ENCODE assay signal across 1 cellular context in the genomic region with DNA sequence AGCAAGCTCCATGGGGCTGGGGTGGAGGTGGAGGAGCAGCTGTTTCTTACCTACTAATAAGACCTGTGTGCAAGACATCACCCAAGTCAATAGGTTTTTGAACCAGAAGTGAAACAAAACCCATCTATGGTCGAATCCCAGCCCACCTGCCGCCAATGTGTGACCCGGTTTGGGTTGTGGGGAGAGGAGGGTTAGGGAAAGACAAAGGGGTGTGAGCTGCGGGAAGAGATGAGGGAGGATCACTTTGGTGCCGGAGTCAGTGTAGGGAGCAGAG.
A peak's percentile ranks its signal among the peaks of the same experiment; 100 is the strongest.
TF ChIP-seq lines count a peak whose summit lies in the region.

No MANE protein-coding gene starts in this region.

TF ChIP-seq in H1, 55 proteins besides CTCF, POLR2A, EP300 and RAD21:
- TF ChIP-seq RFX5 (IDR thresholded peaks at IDR 0.05; ENCODE audit: borderline replicate concordance, low read depth, low read length) = no peak
- TF ChIP-seq SAP30 (IDR thresholded peaks at IDR 0.05; ENCODE audit: insufficient read depth, insufficient replicate concordance, low read length) = peak; percentile 45
- TF ChIP-seq FOSL1 (IDR thresholded peaks at IDR 0.05; ENCODE audit: insufficient read depth, low read depth, low read length) = no peak
- no peak for TF ChIP-seq CREB1 (IDR thresholded peaks at IDR 0.05)
- TF ChIP-seq, protein P1, sequence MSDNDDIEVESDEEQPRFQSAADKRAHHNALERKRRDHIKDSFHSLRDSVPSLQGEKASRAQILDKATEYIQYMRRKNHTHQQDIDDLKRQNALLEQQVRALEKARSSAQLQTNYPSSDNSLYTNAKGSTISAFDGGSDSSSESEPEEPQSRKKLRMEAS (IDR thresholded peaks at IDR 0.05) = no peak
- TF ChIP-seq, protein P2, sequence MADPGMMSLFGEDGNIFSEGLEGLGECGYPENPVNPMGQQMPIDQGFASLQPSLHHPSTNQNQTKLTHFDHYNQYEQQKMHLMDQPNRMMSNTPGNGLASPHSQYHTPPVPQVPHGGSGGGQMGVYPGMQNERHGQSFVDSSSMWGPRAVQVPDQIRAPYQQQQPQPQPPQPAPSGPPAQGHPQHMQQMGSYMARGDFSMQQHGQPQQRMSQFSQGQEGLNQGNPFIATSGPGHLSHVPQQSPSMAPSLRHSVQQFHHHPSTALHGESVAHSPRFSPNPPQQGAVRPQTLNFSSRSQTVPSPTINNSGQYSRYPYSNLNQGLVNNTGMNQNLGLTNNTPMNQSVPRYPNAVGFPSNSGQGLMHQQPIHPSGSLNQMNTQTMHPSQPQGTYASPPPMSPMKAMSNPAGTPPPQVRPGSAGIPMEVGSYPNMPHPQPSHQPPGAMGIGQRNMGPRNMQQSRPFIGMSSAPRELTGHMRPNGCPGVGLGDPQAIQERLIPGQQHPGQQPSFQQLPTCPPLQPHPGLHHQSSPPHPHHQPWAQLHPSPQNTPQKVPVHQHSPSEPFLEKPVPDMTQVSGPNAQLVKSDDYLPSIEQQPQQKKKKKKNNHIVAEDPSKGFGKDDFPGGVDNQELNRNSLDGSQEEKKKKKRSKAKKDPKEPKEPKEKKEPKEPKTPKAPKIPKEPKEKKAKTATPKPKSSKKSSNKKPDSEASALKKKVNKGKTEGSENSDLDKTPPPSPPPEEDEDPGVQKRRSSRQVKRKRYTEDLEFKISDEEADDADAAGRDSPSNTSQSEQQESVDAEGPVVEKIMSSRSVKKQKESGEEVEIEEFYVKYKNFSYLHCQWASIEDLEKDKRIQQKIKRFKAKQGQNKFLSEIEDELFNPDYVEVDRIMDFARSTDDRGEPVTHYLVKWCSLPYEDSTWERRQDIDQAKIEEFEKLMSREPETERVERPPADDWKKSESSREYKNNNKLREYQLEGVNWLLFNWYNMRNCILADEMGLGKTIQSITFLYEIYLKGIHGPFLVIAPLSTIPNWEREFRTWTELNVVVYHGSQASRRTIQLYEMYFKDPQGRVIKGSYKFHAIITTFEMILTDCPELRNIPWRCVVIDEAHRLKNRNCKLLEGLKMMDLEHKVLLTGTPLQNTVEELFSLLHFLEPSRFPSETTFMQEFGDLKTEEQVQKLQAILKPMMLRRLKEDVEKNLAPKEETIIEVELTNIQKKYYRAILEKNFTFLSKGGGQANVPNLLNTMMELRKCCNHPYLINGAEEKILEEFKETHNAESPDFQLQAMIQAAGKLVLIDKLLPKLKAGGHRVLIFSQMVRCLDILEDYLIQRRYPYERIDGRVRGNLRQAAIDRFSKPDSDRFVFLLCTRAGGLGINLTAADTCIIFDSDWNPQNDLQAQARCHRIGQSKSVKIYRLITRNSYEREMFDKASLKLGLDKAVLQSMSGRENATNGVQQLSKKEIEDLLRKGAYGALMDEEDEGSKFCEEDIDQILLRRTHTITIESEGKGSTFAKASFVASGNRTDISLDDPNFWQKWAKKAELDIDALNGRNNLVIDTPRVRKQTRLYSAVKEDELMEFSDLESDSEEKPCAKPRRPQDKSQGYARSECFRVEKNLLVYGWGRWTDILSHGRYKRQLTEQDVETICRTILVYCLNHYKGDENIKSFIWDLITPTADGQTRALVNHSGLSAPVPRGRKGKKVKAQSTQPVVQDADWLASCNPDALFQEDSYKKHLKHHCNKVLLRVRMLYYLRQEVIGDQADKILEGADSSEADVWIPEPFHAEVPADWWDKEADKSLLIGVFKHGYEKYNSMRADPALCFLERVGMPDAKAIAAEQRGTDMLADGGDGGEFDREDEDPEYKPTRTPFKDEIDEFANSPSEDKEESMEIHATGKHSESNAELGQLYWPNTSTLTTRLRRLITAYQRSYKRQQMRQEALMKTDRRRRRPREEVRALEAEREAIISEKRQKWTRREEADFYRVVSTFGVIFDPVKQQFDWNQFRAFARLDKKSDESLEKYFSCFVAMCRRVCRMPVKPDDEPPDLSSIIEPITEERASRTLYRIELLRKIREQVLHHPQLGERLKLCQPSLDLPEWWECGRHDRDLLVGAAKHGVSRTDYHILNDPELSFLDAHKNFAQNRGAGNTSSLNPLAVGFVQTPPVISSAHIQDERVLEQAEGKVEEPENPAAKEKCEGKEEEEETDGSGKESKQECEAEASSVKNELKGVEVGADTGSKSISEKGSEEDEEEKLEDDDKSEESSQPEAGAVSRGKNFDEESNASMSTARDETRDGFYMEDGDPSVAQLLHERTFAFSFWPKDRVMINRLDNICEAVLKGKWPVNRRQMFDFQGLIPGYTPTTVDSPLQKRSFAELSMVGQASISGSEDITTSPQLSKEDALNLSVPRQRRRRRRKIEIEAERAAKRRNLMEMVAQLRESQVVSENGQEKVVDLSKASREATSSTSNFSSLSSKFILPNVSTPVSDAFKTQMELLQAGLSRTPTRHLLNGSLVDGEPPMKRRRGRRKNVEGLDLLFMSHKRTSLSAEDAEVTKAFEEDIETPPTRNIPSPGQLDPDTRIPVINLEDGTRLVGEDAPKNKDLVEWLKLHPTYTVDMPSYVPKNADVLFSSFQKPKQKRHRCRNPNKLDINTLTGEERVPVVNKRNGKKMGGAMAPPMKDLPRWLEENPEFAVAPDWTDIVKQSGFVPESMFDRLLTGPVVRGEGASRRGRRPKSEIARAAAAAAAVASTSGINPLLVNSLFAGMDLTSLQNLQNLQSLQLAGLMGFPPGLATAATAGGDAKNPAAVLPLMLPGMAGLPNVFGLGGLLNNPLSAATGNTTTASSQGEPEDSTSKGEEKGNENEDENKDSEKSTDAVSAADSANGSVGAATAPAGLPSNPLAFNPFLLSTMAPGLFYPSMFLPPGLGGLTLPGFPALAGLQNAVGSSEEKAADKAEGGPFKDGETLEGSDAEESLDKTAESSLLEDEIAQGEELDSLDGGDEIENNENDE (IDR thresholded peaks at IDR 0.05; ENCODE audit: insufficient replicate concordance, low read length) = no peak
- no peak for TF ChIP-seq PHF8 (conservative IDR thresholded peaks at IDR 0.05; ENCODE audit: low read depth, low read length)
- no peak for TF ChIP-seq EGR1 (IDR thresholded peaks at IDR 0.05; ENCODE audit: borderline replicate concordance, low read depth, low read length)
